ENCODE assay signal across 8 cellular contexts in genomic region chr10:97736902-97737769, GRCh38. TPM values are rescaled to one million over a fixed set of nuclear protein-coding genes. Genes with fewer than 3 reads are reported as not detected.
DNase-seq lines count a peak whose midpoint lies in the region; ATAC-seq and TF ChIP-seq lines count a peak whose summit lies in the region.

TSS of gene ZFYVE27 (plus strand) at chr10:97737128. CDS start at chr10:97738478, 1,350 bp downstream.

- peaks cover 11% of the 10 kb centered on the region for H3K27me3 Mint-ChIP-seq in type B pancreatic cell

- H3K36me3 Mint-ChIP-seq in type B pancreatic cell = peaks cover 3% of the 10 kb centered on the region

- peak; percentile 87 to 96 for TF ChIP-seq POLR2A in heart left ventricle (IDR thresholded peaks at IDR 0.05)

- peak within 1 kb of the TSS; percentile 66 to 97 (median 92) for H3K27ac ChIP-seq in heart left ventricle

- H3K4me1 ChIP-seq in heart left ventricle = peaks cover 4 to 32% (median 18%) of the 10 kb centered on the region in 12 donors

- peak; percentile 93 for ATAC-seq in HG02840 (IDR thresholded peaks at IDR 0.05; ENCODE audit: low FRiP score, unreplicated experiment)
- peak; percentile 96 to 98 (median 96) for ATAC-seq in heart left ventricle

- H3K4me1 Mint-ChIP-seq in type B pancreatic cell (ENCODE audit: unreplicated experiment) = peaks cover 29% of the 10 kb centered on the region

- intact Hi-C loops in T-helper 1 cell treated with Interleukin-12 subunit alpha and Interleukin-12 subunit beta and Interleukin-4 antibody, amounts not matched to agents 30 ng/mL and 1 ng/mL, for 36 hours (cut with micrococcal nuclease) = loop anchor here (1.0 to 10.0 kb wide), 15 partner anchors 23 to 1885 kb away; partner anchors contain the start of genes ARHGAP19, AVPI1, FRAT2 and GOLGA7B
- intact Hi-C loops in heart left ventricle (cut with DNase I) = loop anchor here in 3 of 10 donors (2.0 to 10.0 kb wide), 3 partner anchors 36 to 332 kb away; partner anchors contain the start of genes MMS19 (in 1 of the 3), RRP12 (in 1 of the 3) and UBTD1 (in 1 of the 3)
- intact Hi-C loops in posterior cingulate gyrus (cut with DNase I) = loop anchor here (5.0 kb wide), 1 partner anchor 165 kb away; the partner anchor contains the start of gene ANKRD2

- no peaks in the 10 kb centered on the region for H3K27me3 ChIP-seq in heart left ventricle

- H3K4me3 ChIP-seq in heart left ventricle = peak within 1 kb of the TSS; percentile 75 to 100 (median 90)

- peaks cover 8% of the 10 kb centered on the region for H3K9me3 Mint-ChIP-seq in type B pancreatic cell

- in situ Hi-C loops in GM13977 (cut with MboI; ENCODE audit: low pct_unique_long_range_greater_than_20kb, low sequenced_read_pairs, unreplicated experiment) = no loop called here

- H3K36me3 ChIP-seq in heart left ventricle = peaks cover 0 to 34% (median 17%) of the 10 kb centered on the region in 9 donors

- peak within 1 kb of the TSS; percentile 100 for H3K4me3 Mint-ChIP-seq in type B pancreatic cell

- peak within 1 kb of the TSS; percentile 98 for H3K27ac Mint-ChIP-seq in type B pancreatic cell

- WGBS in heart left ventricle, 4 donors = 0 to 1% (median 0%) methylated on average over 42 to 72 of the region's 72 CpGs

- DNase-seq in GM13977 (ENCODE audit: low spot score) (peak; percentile 97), NCI-H1436 (lab: John Stamatoyannopoulos, UW) (peak; percentile 95), amniotic epithelial cell (ENCODE audit: low read depth) (peak; percentile 88), heart left ventricle (peak; percentile 97 to 99 (median 98)), posterior cingulate gyrus (peak; percentile 90 to 99 (median 94)), type B pancreatic cell (ENCODE audit: extremely low spot score, unreplicated experiment) (peak; percentile 98)

- TF ChIP-seq CTCF in GM13977 (IDR thresholded peaks at IDR 0.05; ENCODE audit: extremely low read depth, insufficient read depth, missing control alignments) (no peak), heart left ventricle (IDR thresholded peaks at IDR 0.05) (no peak), type B pancreatic cell (conservative IDR thresholded peaks at IDR 0.05) (no peak)

- H3K9me3 ChIP-seq in heart left ventricle = no peaks in the 10 kb centered on the region

RNA-seq across cellular contexts. Expression of gene ZFYVE27, which starts in this region (rescaled TPM):
- total RNA-seq in T-helper 1 cell treated with Interleukin-12 subunit alpha and Interleukin-12 subunit beta and Interleukin-4 antibody, amounts not matched to agents 30 ng/mL and 1 ng/mL, for 36 hours = 33.1 and 33.6 TPM in 2 replicates
- total RNA-seq in heart left ventricle = 10 to 100 TPM in 8 of 9 donors, 1 to 10 TPM in 1; 7.3 to 16.1 (median 13.1) TPM
- 10 to 100 TPM in 1 of 2 donors, 1 to 10 TPM in 1; 9.5 to 28.5 TPM for polyA plus RNA-seq in heart left ventricle
- 25.6 and 28.8 TPM in 2 replicates for total RNA-seq in type B pancreatic cell (ENCODE audit: low replicate concordance)

Comparison
In these comparisons a context has a peak if more than half of its experiments do, and no peak if none do; other contexts are left out.
1. Peak in every context shown above with its lines: DNase-seq, ATAC-seq, H3K4me3 ChIP-seq and H3K27ac ChIP-seq.